In the genomic region with DNA sequence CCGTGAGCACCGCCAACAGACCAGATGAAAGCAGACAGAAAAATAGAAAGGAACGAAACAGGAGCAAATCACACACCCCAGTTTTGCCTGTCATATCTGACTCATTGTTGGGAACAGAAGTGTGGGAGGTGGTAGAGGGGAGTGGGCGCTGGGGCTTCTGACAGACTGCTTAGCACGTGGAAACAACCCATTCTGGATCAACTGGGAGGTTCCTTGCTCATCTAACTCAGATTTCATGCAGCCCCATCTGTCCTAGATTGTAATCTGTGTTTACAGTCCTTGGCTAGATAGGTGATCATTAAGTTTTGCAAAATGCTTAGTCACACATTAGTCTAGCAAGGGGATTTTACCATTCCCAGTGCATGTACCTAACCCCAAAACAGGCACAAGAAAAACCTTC, we compare ENCODE assay signal across 19 cellular contexts.
DNase-seq lines count a peak whose midpoint lies in the region; ATAC-seq and TF ChIP-seq lines count a peak whose summit lies in the region.
"Had no signal": no experiment of that assay in that cellular context is flagged by ENCODE, and none has a peak within 500 bp of the region (broad histone marks: within the 10 kb centered on the region; RNA-seq: fewer than 3 reads in every experiment).

No MANE protein-coding gene starts in this region.

- H3K9me3 Mint-ChIP-seq in activated T-helper 17 cell treated with anti-CD3 and anti-CD28 coated beads, Interleukin-2, amount 50 U/mL, for 72 hours, result no peaks in the 10 kb centered on the region
- H3K9me3 Mint-ChIP-seq: CD4-positive, CD25-positive, alpha-beta regulatory T cell had no signal

- H3K27ac ChIP-seq in vagina, result no peak overlapping the region
- H3K27ac ChIP-seq: 22Rv1, lower lobe of right lung, prostate gland had no signal

- TF ChIP-seq CTCF in vagina (IDR thresholded peaks at IDR 0.05), result no peak

- H3K4me1 ChIP-seq in vagina, result no peaks in the 10 kb centered on the region
- H3K4me1 ChIP-seq: lower lobe of right lung, prostate gland had no signal

- no peaks in the 10 kb centered on the region for H3K27me3 ChIP-seq in vagina
- H3K27me3 ChIP-seq: thyroid gland had no signal

- H3K36me3 ChIP-seq in vagina, result peaks cover 0 to 12% of the 10 kb centered on the region in 2 donors
- H3K36me3 ChIP-seq: prostate gland had no signal

- TF ChIP-seq POLR2A in vagina (IDR thresholded peaks at IDR 0.05), result no peak

- DNase-seq in NCI-H1694 (lab: John Stamatoyannopoulos, UW) (peak; percentile 1), NCI-H1694 treated with DMSO at 0.1 percent for 48 hours (lab: John Stamatoyannopoulos, UW) (no peak), Ammon's horn (ENCODE audit: low spot score) (peak; percentile 72), middle frontal gyrus (ENCODE audit: extremely low spot score, low spot score) (peak; percentile 31), AML-193 (lab: John Stamatoyannopoulos, UW) (no peak), vagina (ENCODE audit: extremely low spot score in 2 of 2) (no peak)
- DNase-seq: CD4-positive, CD25-positive, alpha-beta regulatory T cell; effector CD4-positive, alpha-beta T cell; lower lobe of right lung; naive B cell; NCI-H146; NCI-H446 treated with DMSO at 0.1 percent for 48 hours; OCI-M1; SK-N-SH; thyroid gland had no signal

- no peaks in the 10 kb centered on the region for H3K36me3 Mint-ChIP-seq in activated T-helper 17 cell treated with anti-CD3 and anti-CD28 coated beads, Interleukin-2, amount 50 U/mL, for 72 hours (ENCODE audit: low read depth)
- H3K36me3 Mint-ChIP-seq: CD4-positive, CD25-positive, alpha-beta regulatory T cell; naive B cell had no signal

- H3K9me3 ChIP-seq in vagina, result no peaks in the 10 kb centered on the region
- H3K9me3 ChIP-seq: lower lobe of right lung, prostate gland, SK-N-SH, thyroid gland had no signal

- intact Hi-C loops in vagina (cut with DNase I), result no loop called here

- no peak overlapping the region for H3K4me3 ChIP-seq in vagina
- H3K4me3 ChIP-seq: lower lobe of right lung, prostate gland, thyroid gland had no signal

- H3K27me3 Mint-ChIP-seq in activated T-helper 17 cell treated with anti-CD3 and anti-CD28 coated beads, Interleukin-2, amount 50 U/mL, for 72 hours, result peaks cover 22% of the 10 kb centered on the region

- H3K4me3 Mint-ChIP-seq in activated T-helper 17 cell treated with anti-CD3 and anti-CD28 coated beads, Interleukin-2, amount 50 U/mL, for 72 hours, result peak overlapping the region; percentile 35
- H3K4me3 Mint-ChIP-seq: CD4-positive, CD25-positive, alpha-beta regulatory T cell; naive B cell had no signal

- ATAC-seq in activated T-helper 17 cell treated with anti-CD3 and anti-CD28 coated beads, Interleukin-2, amount 50 U/mL, for 72 hours (replicated peaks), result peak; percentile 91
- ATAC-seq in HG03571 (IDR thresholded peaks at IDR 0.05; ENCODE audit: unreplicated experiment), result no peak
- ATAC-seq: lower lobe of right lung had no signal

- H3K4me1 Mint-ChIP-seq in activated T-helper 17 cell treated with anti-CD3 and anti-CD28 coated beads, Interleukin-2, amount 50 U/mL, for 72 hours, result peaks cover 12% of the 10 kb centered on the region
- H3K4me1 Mint-ChIP-seq: CD4-positive, CD25-positive, alpha-beta regulatory T cell; naive B cell had no signal

- no peak overlapping the region for H3K27ac Mint-ChIP-seq in activated T-helper 17 cell treated with anti-CD3 and anti-CD28 coated beads, Interleukin-2, amount 50 U/mL, for 72 hours

Comparison
In these comparisons a context has a peak if more than half of its experiments do, and no peak if none do; other contexts are left out.
1. DNase-seq: peak in NCI-H1694 (single experiment), Ammon's horn (single experiment) and middle frontal gyrus (single experiment); none in NCI-H1694 treated with DMSO at 0.1 percent for 48 hours (single experiment), AML-193 (0 of 2) and vagina (0 of 2).